Comparison of ENCODE assay signal across 16 cellular contexts in genomic region chr7:111012152-111012551, GRCh38.
A peak's percentile ranks its signal among the peaks of the same experiment; 100 is the strongest.
DNase-seq lines count a peak whose midpoint lies in the region.
"Had no signal": no experiment of that assay in that cellular context is flagged by ENCODE, and none has a peak within 500 bp of the region (broad histone marks: within the 10 kb centered on the region; RNA-seq: fewer than 3 reads in every experiment).

No MANE protein-coding gene starts in this region.

- H3K36me3 Mint-ChIP-seq in activated naive CD4-positive, alpha-beta T cell treated with anti-CD3 and anti-CD28 coated beads, Interleukin-2, amount 10 ng/mL, durations not matched to agents 7 days and 5 days = peaks cover 24% of the 10 kb centered on the region

- H3K27me3 Mint-ChIP-seq in activated naive CD4-positive, alpha-beta T cell treated with anti-CD3 and anti-CD28 coated beads, Interleukin-2, amount 10 ng/mL, durations not matched to agents 7 days and 5 days = no peaks in the 10 kb centered on the region

- H3K27ac Mint-ChIP-seq in activated naive CD4-positive, alpha-beta T cell treated with anti-CD3 and anti-CD28 coated beads, Interleukin-2, amount 10 ng/mL, durations not matched to agents 7 days and 5 days = peak overlapping the region; percentile 95

- peaks cover 3% of the 10 kb centered on the region for H3K9me3 Mint-ChIP-seq in activated naive CD4-positive, alpha-beta T cell treated with anti-CD3 and anti-CD28 coated beads, Interleukin-2, amount 10 ng/mL, durations not matched to agents 7 days and 5 days

- peak overlapping the region; percentile 71 for H3K4me3 Mint-ChIP-seq in activated naive CD4-positive, alpha-beta T cell treated with anti-CD3 and anti-CD28 coated beads, Interleukin-2, amount 10 ng/mL, durations not matched to agents 7 days and 5 days

- no peak for DNase-seq in activated naive CD4-positive, alpha-beta T cell treated with anti-CD3 and anti-CD28 coated beads, Interleukin-2, amount 10 ng/mL, durations not matched to agents 7 days and 5 days
- no peak for DNase-seq in activated naive CD4-positive, alpha-beta T cell treated with Interleukin-2 at 50 U/mL for 16 hours
- DNase-seq in LoVo (ENCODE audit: low spot score) (peak; percentile 12), amniotic epithelial cell (ENCODE audit: low read depth) (peak; percentile 29), renal cortical epithelial cell (ENCODE audit: low read depth) (peak; percentile 9), COLO829 (ENCODE audit: low spot score) (no peak), NCI-H1092 (lab: John Stamatoyannopoulos, UW) (no peak)
- DNase-seq in activated effector memory CD4-positive, alpha-beta T cell treated with anti-CD3 and anti-CD28 coated beads, Interleukin-2, amount 50 U/mL, for 16 hours = no peak
- DNase-seq: aorta, dermis blood vessel endothelial cell, DND-41, esophagus squamous epithelium, left lung, MM.1S, NCI-H2107, SJCRH30 had no signal

- CTCF ChIA-PET in activated naive CD4-positive, alpha-beta T cell treated with anti-CD3 and anti-CD28 coated beads, Interleukin-2, amount 10 ng/mL, durations not matched to agents 7 days and 5 days (lab: Charles Lee) = interaction anchor here (0.6 kb wide), 1 partner anchor 152 kb away, joined by 5 read pairs; no protein-coding TSS in a partner anchor

- H3K4me1 Mint-ChIP-seq in activated naive CD4-positive, alpha-beta T cell treated with anti-CD3 and anti-CD28 coated beads, Interleukin-2, amount 10 ng/mL, durations not matched to agents 7 days and 5 days = peaks cover 62% of the 10 kb centered on the region

Comparison
In these comparisons a context has a peak if more than half of its experiments do, and no peak if none do; other contexts are left out.
1. DNase-seq: peak in LoVo (single experiment), amniotic epithelial cell (single experiment) and renal cortical epithelial cell (single experiment); none in activated naive CD4-positive, alpha-beta T cell treated with anti-CD3 and anti-CD28 coated beads, Interleukin-2, amount 10 ng/mL, durations not matched to agents 7 days and 5 days (single experiment), activated naive CD4-positive, alpha-beta T cell treated with Interleukin-2 at 50 U/mL for 16 hours (single experiment), COLO829 (single experiment), activated effector memory CD4-positive, alpha-beta T cell treated with anti-CD3 and anti-CD28 coated beads, Interleukin-2, amount 50 U/mL, for 16 hours (single experiment) and NCI-H1092 (single experiment).